Comparison of ENCODE assay signal across 1 cellular context in the genomic region with DNA sequence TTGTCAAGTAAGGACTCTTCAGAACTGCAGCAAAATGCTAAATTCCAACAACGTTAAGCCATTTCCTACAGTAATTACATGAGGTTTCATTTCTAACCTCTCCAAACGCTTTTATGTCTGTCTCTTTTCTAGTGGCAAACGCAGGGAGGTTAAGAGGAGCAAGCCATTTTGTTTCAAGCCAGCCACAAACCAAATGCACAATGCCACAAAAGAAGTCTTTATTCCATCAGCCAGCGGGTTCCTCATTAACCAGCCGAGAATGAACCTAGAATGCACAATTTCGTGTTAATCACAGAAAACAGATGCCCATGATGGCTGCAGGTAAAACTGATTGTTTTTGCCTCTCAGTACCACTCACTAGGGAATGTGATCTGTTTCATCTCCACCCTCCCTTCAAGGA.
TF ChIP-seq lines count a peak whose summit lies in the region.

No MANE protein-coding gene starts in this region.

TF ChIP-seq in GM23338, 12 proteins besides CTCF, POLR2A, EP300 and RAD21:
- TF ChIP-seq, protein P1, sequence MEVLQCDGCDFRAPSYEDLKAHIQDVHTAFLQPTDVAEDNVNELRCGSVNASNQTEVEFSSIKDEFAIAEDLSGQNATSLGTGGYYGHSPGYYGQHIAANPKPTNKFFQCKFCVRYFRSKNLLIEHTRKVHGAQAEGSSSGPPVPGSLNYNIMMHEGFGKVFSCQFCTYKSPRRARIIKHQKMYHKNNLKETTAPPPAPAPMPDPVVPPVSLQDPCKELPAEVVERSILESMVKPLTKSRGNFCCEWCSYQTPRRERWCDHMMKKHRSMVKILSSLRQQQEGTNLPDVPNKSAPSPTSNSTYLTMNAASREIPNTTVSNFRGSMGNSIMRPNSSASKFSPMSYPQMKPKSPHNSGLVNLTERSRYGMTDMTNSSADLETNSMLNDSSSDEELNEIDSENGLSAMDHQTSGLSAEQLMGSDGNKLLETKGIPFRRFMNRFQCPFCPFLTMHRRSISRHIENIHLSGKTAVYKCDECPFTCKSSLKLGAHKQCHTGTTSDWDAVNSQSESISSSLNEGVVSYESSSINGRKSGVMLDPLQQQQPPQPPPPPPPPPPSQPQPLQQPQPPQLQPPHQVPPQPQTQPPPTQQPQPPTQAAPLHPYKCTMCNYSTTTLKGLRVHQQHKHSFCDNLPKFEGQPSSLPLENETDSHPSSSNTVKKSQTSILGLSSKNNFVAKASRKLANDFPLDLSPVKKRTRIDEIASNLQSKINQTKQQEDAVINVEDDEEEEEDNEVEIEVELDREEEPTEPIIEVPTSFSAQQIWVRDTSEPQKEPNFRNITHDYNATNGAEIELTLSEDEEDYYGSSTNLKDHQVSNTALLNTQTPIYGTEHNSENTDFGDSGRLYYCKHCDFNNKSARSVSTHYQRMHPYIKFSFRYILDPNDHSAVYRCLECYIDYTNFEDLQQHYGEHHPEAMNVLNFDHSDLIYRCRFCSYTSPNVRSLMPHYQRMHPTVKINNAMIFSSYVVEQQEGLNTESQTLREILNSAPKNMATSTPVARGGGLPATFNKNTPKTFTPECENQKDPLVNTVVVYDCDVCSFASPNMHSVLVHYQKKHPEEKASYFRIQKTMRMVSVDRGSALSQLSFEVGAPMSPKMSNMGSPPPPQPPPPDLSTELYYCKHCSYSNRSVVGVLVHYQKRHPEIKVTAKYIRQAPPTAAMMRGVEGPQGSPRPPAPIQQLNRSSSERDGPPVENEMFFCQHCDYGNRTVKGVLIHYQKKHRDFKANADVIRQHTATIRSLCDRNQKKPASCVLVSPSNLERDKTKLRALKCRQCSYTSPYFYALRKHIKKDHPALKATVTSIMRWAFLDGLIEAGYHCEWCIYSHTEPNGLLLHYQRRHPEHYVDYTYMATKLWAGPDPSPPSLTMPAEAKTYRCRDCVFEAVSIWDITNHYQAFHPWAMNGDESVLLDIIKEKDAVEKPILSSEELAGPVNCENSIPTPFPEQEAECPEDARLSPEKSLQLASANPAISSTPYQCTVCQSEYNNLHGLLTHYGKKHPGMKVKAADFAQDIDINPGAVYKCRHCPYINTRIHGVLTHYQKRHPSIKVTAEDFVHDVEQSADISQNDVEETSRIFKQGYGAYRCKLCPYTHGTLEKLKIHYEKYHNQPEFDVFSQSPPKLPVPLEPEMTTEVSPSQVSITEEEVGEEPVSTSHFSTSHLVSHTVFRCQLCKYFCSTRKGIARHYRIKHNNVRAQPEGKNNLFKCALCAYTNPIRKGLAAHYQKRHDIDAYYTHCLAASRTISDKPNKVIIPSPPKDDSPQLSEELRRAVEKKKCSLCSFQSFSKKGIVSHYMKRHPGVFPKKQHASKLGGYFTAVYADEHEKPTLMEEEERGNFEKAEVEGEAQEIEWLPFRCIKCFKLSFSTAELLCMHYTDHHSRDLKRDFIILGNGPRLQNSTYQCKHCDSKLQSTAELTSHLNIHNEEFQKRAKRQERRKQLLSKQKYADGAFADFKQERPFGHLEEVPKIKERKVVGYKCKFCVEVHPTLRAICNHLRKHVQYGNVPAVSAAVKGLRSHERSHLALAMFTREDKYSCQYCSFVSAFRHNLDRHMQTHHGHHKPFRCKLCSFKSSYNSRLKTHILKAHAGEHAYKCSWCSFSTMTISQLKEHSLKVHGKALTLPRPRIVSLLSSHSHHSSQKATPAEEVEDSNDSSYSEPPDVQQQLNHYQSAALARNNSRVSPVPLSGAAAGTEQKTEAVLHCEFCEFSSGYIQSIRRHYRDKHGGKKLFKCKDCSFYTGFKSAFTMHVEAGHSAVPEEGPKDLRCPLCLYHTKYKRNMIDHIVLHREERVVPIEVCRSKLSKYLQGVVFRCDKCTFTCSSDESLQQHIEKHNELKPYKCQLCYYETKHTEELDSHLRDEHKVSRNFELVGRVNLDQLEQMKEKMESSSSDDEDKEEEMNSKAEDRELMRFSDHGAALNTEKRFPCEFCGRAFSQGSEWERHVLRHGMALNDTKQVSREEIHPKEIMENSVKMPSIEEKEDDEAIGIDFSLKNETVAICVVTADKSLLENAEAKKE (CRISPR knock-in tag; IDR thresholded peaks at IDR 0.05): no peak
- no peak for TF ChIP-seq EZH2phosphoT487 (IDR thresholded peaks at IDR 0.05; ENCODE audit: unreplicated experiment)
- TF ChIP-seq NANOG (IDR thresholded peaks at IDR 0.05; ENCODE audit: borderline replicate concordance): no peak
- TF ChIP-seq CREB1 (CRISPR knock-in tag; IDR thresholded peaks at IDR 0.05; ENCODE audit: low read depth): no peak
- TF ChIP-seq, protein P2, sequence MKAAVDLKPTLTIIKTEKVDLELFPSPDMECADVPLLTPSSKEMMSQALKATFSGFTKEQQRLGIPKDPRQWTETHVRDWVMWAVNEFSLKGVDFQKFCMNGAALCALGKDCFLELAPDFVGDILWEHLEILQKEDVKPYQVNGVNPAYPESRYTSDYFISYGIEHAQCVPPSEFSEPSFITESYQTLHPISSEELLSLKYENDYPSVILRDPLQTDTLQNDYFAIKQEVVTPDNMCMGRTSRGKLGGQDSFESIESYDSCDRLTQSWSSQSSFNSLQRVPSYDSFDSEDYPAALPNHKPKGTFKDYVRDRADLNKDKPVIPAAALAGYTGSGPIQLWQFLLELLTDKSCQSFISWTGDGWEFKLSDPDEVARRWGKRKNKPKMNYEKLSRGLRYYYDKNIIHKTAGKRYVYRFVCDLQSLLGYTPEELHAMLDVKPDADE (IDR thresholded peaks at IDR 0.05): no peak
